Comparison of ENCODE assay signal across 8 cellular contexts in the genomic region with DNA sequence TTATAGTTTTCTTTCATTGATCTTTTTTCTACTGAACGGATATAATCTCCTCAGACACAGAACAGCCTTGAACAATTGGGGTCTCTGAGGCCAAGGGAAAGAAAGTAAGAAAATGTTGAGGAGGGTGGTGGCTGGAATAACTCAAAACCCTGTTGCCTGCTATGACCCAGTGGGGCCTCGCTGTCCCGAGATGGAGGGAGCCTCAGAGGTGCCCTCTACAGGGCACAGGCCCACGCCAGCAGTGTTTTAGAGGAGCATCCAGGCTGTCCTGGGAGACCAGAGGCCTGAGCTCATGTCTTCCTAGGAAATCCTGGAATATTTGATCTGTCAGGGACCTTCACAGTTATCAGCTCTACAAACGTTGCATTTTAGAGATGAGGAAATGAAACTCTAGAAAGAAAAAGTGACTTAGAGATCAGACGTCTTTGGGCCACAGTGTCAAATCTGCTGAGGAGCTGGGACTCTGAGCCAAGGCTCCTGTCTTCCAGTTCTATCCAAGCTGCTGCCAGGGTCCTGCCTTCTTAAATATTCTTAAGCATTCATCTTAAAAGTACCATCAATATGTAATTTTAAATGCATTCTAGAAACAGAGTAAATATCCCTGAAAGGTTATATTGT. TPM values are rescaled to one million over a fixed set of nuclear protein-coding genes. Genes with fewer than 3 reads are reported as not detected.
DNase-seq lines count a peak whose midpoint lies in the region; ATAC-seq, FAIRE-seq and TF ChIP-seq lines count a peak whose summit lies in the region.

No MANE protein-coding gene starts in this region.

- CTCF ChIA-PET in CD4-positive, alpha-beta T cell (lab: Charles Lee) = interaction anchor here (2.1 kb wide), 1 partner anchor 26 kb away, joined by 15 read pairs; a partner anchor contains a TSS

- TF ChIP-seq CTCF in CD4-positive, alpha-beta T cell (IDR thresholded peaks at IDR 0.05) = peak; percentile 59
- peak; percentile 89 for TF ChIP-seq CTCF in bronchial epithelial cell (IDR thresholded peaks at IDR 0.05; ENCODE audit: insufficient read depth, low read length, severe bottlenecking)

- POLR2A ChIA-PET in CD4-positive, alpha-beta T cell (lab: Charles Lee) = interaction anchor here (1.3 kb wide), 1 partner anchor 26 kb away, joined by 6 read pairs; a partner anchor contains a TSS

- in situ Hi-C loops in SK-MEL-5 (cut with HindIII; ENCODE audit: low pct_unique_long_range_greater_than_20kb, low sequenced_read_pairs) = no loop called here

- no peak overlapping the region for H3K27ac ChIP-seq in CD4-positive, alpha-beta T cell (ENCODE audit: low read depth, low read length)

- intact Hi-C loops in CD4-positive, alpha-beta T cell (cut with DNase I, micrococcal nuclease) = loop anchor here in 1 of 2 experiments (1.0 to 10.0 kb wide), 2 partner anchors 90 to 236 kb away; no protein-coding TSS in a partner anchor

- no peaks in the 10 kb centered on the region for H3K36me3 ChIP-seq in bronchial epithelial cell (ENCODE audit: control insufficient read depth, insufficient read depth, low read length)

- no peaks in the 10 kb centered on the region for H3K9me3 ChIP-seq in CD4-positive, alpha-beta T cell (ENCODE audit: control insufficient read depth, low read length)

- H3K27ac Mint-ChIP-seq in CD4-positive, alpha-beta T cell = no peak overlapping the region
- H3K27ac Mint-ChIP-seq in stimulated activated naive B cell treated with anti-CD40 and anti-IgM and Interleukin-4, amounts not matched to agents 10 μg/mL and 1 μg/mL and 100 μg/mL, for 72 hours = peak overlapping the region; percentile 86

- no peak for FAIRE-seq in bronchial epithelial cell (lab: Jason Lieb, UNC)

- no peaks in the 10 kb centered on the region for H3K4me1 Mint-ChIP-seq in CD4-positive, alpha-beta T cell (ENCODE audit: low read depth)
- H3K4me1 Mint-ChIP-seq in stimulated activated naive B cell treated with anti-CD40 and anti-IgM and Interleukin-4, amounts not matched to agents 10 μg/mL and 1 μg/mL and 100 μg/mL, for 72 hours = peaks cover 32 to 58% of the 10 kb centered on the region in 2 donors

- no peaks in the 10 kb centered on the region for H3K27me3 Mint-ChIP-seq in CD4-positive, alpha-beta T cell
- H3K27me3 Mint-ChIP-seq in stimulated activated naive B cell treated with anti-CD40 and anti-IgM and Interleukin-4, amounts not matched to agents 10 μg/mL and 1 μg/mL and 100 μg/mL, for 72 hours = no peaks in the 10 kb centered on the region

- H3K27me3 ChIP-seq in CD4-positive, alpha-beta T cell (ENCODE audit: control insufficient read depth, insufficient read depth, low read length) = no peaks in the 10 kb centered on the region
- H3K27me3 ChIP-seq in bronchial epithelial cell (ENCODE audit: control insufficient read depth, insufficient read depth, low read length) = no peaks in the 10 kb centered on the region

- ATAC-seq in CD4-positive, alpha-beta T cell (ENCODE audit: poor library complexity) = peak; percentile 43
- ATAC-seq in GM18873 (IDR thresholded peaks at IDR 0.05; ENCODE audit: low FRiP score, unreplicated experiment) (peak; percentile 42), HG03159 (IDR thresholded peaks at IDR 0.05; ENCODE audit: unreplicated experiment) (peak; percentile 32)
- peak; percentile 41 to 49 for ATAC-seq in stimulated activated naive B cell treated with anti-CD40 and anti-IgM and Interleukin-4, amounts not matched to agents 10 μg/mL and 1 μg/mL and 100 μg/mL, for 72 hours (replicated peaks)

- H3K4me3 Mint-ChIP-seq in CD4-positive, alpha-beta T cell = no peak overlapping the region
- H3K4me3 Mint-ChIP-seq in stimulated activated naive B cell treated with anti-CD40 and anti-IgM and Interleukin-4, amounts not matched to agents 10 μg/mL and 1 μg/mL and 100 μg/mL, for 72 hours = no peak overlapping the region

- H3K36me3 Mint-ChIP-seq in CD4-positive, alpha-beta T cell (ENCODE audit: low read depth) = peaks cover 49% of the 10 kb centered on the region
- H3K36me3 Mint-ChIP-seq in stimulated activated naive B cell treated with anti-CD40 and anti-IgM and Interleukin-4, amounts not matched to agents 10 μg/mL and 1 μg/mL and 100 μg/mL, for 72 hours = peaks cover 6% of the 10 kb centered on the region in 2 donors

- DNase-seq in CD4-positive, alpha-beta T cell = peak in 7 of 10 experiments; percentile 7 to 40 (median 24)
- peak; percentile 78 for DNase-seq in SK-MEL-5 (ENCODE audit: low read depth, low spot score)
- DNase-seq in bronchial epithelial cell (ENCODE audit: low read depth) = peak; percentile 27
- peak; percentile 57 for DNase-seq in left kidney (ENCODE audit: low read depth, low spot score)
- peak; percentile 28 for DNase-seq in stimulated activated naive B cell treated with anti-CD40 and anti-IgM and Interleukin-4, amounts not matched to agents 10 μg/mL and 1 μg/mL and 100 μg/mL, for 72 hours
- DNase-seq in NCI-H1417 (lab: John Stamatoyannopoulos, UW) = no peak

- no peak overlapping the region for H3K4me3 ChIP-seq in bronchial epithelial cell (ENCODE audit: low read depth, low read length)

- no peaks in the 10 kb centered on the region for H3K9me3 Mint-ChIP-seq in CD4-positive, alpha-beta T cell
- H3K9me3 Mint-ChIP-seq in stimulated activated naive B cell treated with anti-CD40 and anti-IgM and Interleukin-4, amounts not matched to agents 10 μg/mL and 1 μg/mL and 100 μg/mL, for 72 hours = no peaks in the 10 kb centered on the region

RNA-seq across cellular contexts. Expression of a gene that starts 26.3 kb away (rescaled TPM):
- 1 to 10 TPM; 3.6 to 5.0 TPM for total RNA-seq in CD4-positive, alpha-beta T cell
- 6.1 and 7.2 TPM in 2 replicates for total RNA-seq in SK-MEL-5 (2014; rRNA removed; shearing (Covaris generic))
- 9.4 and 13.2 TPM in 2 replicates for polyA plus RNA-seq in SK-MEL-5 (2015; cell fraction: cytosol; rRNA removed)
- polyA plus RNA-seq in SK-MEL-5 (2015; cell fraction: nucleus; rRNA removed) = 12.8 and 13.6 TPM in 2 replicates
- total RNA-seq in bronchial epithelial cell = 0.53 and 1.9 TPM in 2 replicates

RNA-seq across cellular contexts. Expression of a gene that starts 31.7 kb away (rescaled TPM):
- under 1 TPM; 0.59 to 0.66 TPM for total RNA-seq in CD4-positive, alpha-beta T cell
- total RNA-seq in SK-MEL-5 (2014; rRNA removed; shearing (Covaris generic)) = 0.55 and 1.1 TPM in 2 replicates
- polyA plus RNA-seq in SK-MEL-5 (2015; cell fraction: cytosol; rRNA removed) = 1.1 TPM in 2 replicates
- 0.70 and 3.0 TPM in 2 replicates for polyA plus RNA-seq in SK-MEL-5 (2015; cell fraction: nucleus; rRNA removed)
- total RNA-seq in bronchial epithelial cell = 0.26 and 0.64 TPM in 2 replicates

Comparison
In these comparisons a context has a peak if more than half of its experiments do, and no peak if none do; other contexts are left out.
1. DNase-seq: peak in CD4-positive, alpha-beta T cell (7 of 10), SK-MEL-5 (single experiment), bronchial epithelial cell (single experiment), left kidney (single experiment) and stimulated activated naive B cell treated with anti-CD40 and anti-IgM and Interleukin-4, amounts not matched to agents 10 μg/mL and 1 μg/mL and 100 μg/mL, for 72 hours (single experiment); none in NCI-H1417 (0 of 3).
2. Peak in every context shown above with its lines, with median percentiles within 50 percentile points of each other: ATAC-seq.